ENCODE assay signal across 23 cellular contexts in genomic region chr21:33443174-33443573, GRCh38. TPM values are rescaled to one million over a fixed set of nuclear protein-coding genes. Genes with fewer than 3 reads are reported as not detected.
DNase-seq lines count a peak whose midpoint lies in the region; ATAC-seq, FAIRE-seq and TF ChIP-seq lines count a peak whose summit lies in the region.
"Had no signal": no experiment of that assay in that cellular context is flagged by ENCODE, and none has a peak within 500 bp of the region (broad histone marks: within the 10 kb centered on the region; RNA-seq: fewer than 3 reads in every experiment).

No MANE protein-coding gene starts in this region.

- no peaks in the 10 kb centered on the region for H3K36me3 Mint-ChIP-seq in HFFc6 (ENCODE audit: low read depth)

- TF ChIP-seq CTCF in right atrium auricular region (IDR thresholded peaks at IDR 0.05) (no peak), RWPE1 (conservative IDR thresholded peaks at IDR 0.05; ENCODE audit: low read depth) (no peak), lung (IDR thresholded peaks at IDR 0.05; ENCODE audit: control extremely low read depth, extremely low read depth) (no peak), HFFc6 (IDR thresholded peaks at IDR 0.05) (no peak)

- H3K27me3 Mint-ChIP-seq in HFFc6 (ENCODE audit: insufficient read depth) = no peaks in the 10 kb centered on the region
- H3K27me3 Mint-ChIP-seq: activated CD4-positive, alpha-beta memory T cell treated with anti-CD3 and anti-CD28 coated beads, Interleukin-2, amount 10 ng/mL, durations not matched to agents 7 days and 5 days; naive thymus-derived CD8-positive, alpha-beta T cell had no signal

- H3K9me3 ChIP-seq in right atrium auricular region (no peaks in the 10 kb centered on the region), lung (ENCODE audit: control insufficient read depth in 2 of 2, insufficient read depth in 1 of 2, low read length in 1 of 2) (no peaks in the 10 kb centered on the region)
- H3K9me3 ChIP-seq: SK-N-SH had no signal

- CTCF ChIA-PET in RWPE1 (lab: Yijun Ruan, JAX) = interaction anchor here (1.0 to 1.5 kb wide), 2 partner anchors 82 to 246 kb away, joined by 3 to 7 read pairs; no protein-coding TSS in a partner anchor

- H3K36me3 ChIP-seq in right atrium auricular region (peaks cover 16% of the 10 kb centered on the region), lung (ENCODE audit: control insufficient read depth in 2 of 2, insufficient read depth in 2 of 2, low read length in 2 of 2) (peaks cover 2 to 8% of the 10 kb centered on the region in 2 donors)

- 67 to 82% methylated on average over 3 of the region's 3 CpGs for WGBS in lung, 2 donors

- no peak overlapping the region for H3K4me3 Mint-ChIP-seq in HFFc6
- H3K4me3 Mint-ChIP-seq: activated CD4-positive, alpha-beta memory T cell treated with anti-CD3 and anti-CD28 coated beads, Interleukin-2, amount 10 ng/mL, durations not matched to agents 7 days and 5 days; activated T-helper 1 cell treated with anti-CD3 and anti-CD28 coated beads, Interleukin-12 subunit alpha, Interleukin-12 subunit beta, Interleukin-2, Interleukin-4 antibody, amounts not matched to agents 30 ng/mL and 10 ng/mL and 1 ng/mL, durations not matched to agents 14 hours and 24 hours and 36 hours; naive thymus-derived CD8-positive, alpha-beta T cell had no signal

- no peaks in the 10 kb centered on the region for H3K9me3 Mint-ChIP-seq in HFFc6
- H3K9me3 Mint-ChIP-seq: activated CD4-positive, alpha-beta memory T cell treated with anti-CD3 and anti-CD28 coated beads, Interleukin-2, amount 10 ng/mL, durations not matched to agents 7 days and 5 days; activated T-helper 1 cell treated with anti-CD3 and anti-CD28 coated beads, Interleukin-12 subunit alpha, Interleukin-12 subunit beta, Interleukin-2, Interleukin-4 antibody, amounts not matched to agents 30 ng/mL and 10 ng/mL and 1 ng/mL, durations not matched to agents 14 hours and 24 hours and 36 hours; naive thymus-derived CD8-positive, alpha-beta T cell had no signal

- peak overlapping the region in 1 of 2 donors; percentile 64 for H3K27ac ChIP-seq in right atrium auricular region
- H3K27ac ChIP-seq in RWPE1 = peak overlapping the region; percentile 28; the same call in 1 of the 2 replicates
- no peak overlapping the region for H3K27ac ChIP-seq in lung (ENCODE audit: low read depth in 1 of 2, low read length in 1 of 2)

- POLR2A ChIA-PET in RWPE1 (lab: Yijun Ruan, JAX; ENCODE audit: low non-redundant PET) = no interaction called here

- peaks cover 21% of the 10 kb centered on the region for H3K4me1 Mint-ChIP-seq in HFFc6 (ENCODE audit: low read depth)

- H3K27ac Mint-ChIP-seq in HFFc6 = no peak overlapping the region; the same call in 1 of the 2 replicates
- H3K27ac Mint-ChIP-seq: activated CD4-positive, alpha-beta memory T cell treated with anti-CD3 and anti-CD28 coated beads, Interleukin-2, amount 10 ng/mL, durations not matched to agents 7 days and 5 days; activated T-helper 1 cell treated with anti-CD3 and anti-CD28 coated beads, Interleukin-12 subunit alpha, Interleukin-12 subunit beta, Interleukin-2, Interleukin-4 antibody, amounts not matched to agents 30 ng/mL and 10 ng/mL and 1 ng/mL, durations not matched to agents 14 hours and 24 hours and 36 hours had no signal

- DNase-seq in Right ventricle myocardium superior (no peak), right atrium auricular region (ENCODE audit: low spot score) (no peak), RWPE1 (ENCODE audit: low spot score) (no peak), lung (ENCODE audit: low spot score) (peak; percentile 65), H54 (ENCODE audit: insufficient read length, low spot score) (no peak), HFFc6 (no peak), GM19239 (ENCODE audit: insufficient read length, low spot score) (no peak), foreskin melanocyte (no peak)
- DNase-seq: ACHN; activated CD4-positive, alpha-beta memory T cell treated with anti-CD3 and anti-CD28 coated beads, Interleukin-2, amount 10 ng/mL, durations not matched to agents 7 days and 5 days; effector CD8-positive, alpha-beta T cell; hypothalamus; Kasumi-1; naive thymus-derived CD8-positive, alpha-beta T cell; NCI-H1417 treated with DMSO at 0.1 percent for 48 hours; OCI-M1; SK-N-SH; stimulated activated CD4-positive, alpha-beta T cell treated with anti-CD3 and anti-CD28 coated beads, Interleukin-12 subunit alpha, Interleukin-12 subunit beta, amount 100 ng/mL, for 4 hours; stimulated activated naive CD8-positive, alpha-beta T cell treated with anti-CD3 and anti-CD28 coated beads, Interleukin-15, Interleukin-2, amounts not matched to agents 100 U/mL and 50 U/mL, for 24 hours had no signal

- peaks cover 0 to 26% of the 10 kb centered on the region in 2 donors for H3K4me1 ChIP-seq in right atrium auricular region
- peaks cover 0 to 2% of the 10 kb centered on the region in 2 donors for H3K4me1 ChIP-seq in lung (ENCODE audit: control insufficient read depth in 2 of 2, insufficient read depth in 2 of 2, low read length in 2 of 2)

- ATAC-seq in Right ventricle myocardium superior (ENCODE audit: poor library complexity) = peak; percentile 31
- ATAC-seq in lung (ENCODE audit: insufficient read depth, low FRiP score) = peak; percentile 16
- ATAC-seq: naive thymus-derived CD8-positive, alpha-beta T cell; stimulated activated naive CD8-positive, alpha-beta T cell treated with anti-CD3 and anti-CD28 coated beads, Interleukin-15, Interleukin-2, amounts not matched to agents 100 U/mL and 50 U/mL, for 24 hours had no signal

- H3K4me3 ChIP-seq in right atrium auricular region (no peak overlapping the region), lung (no peak overlapping the region)
- H3K4me3 ChIP-seq: cardiac muscle cell had no signal

- intact Hi-C loops in Right ventricle myocardium superior (cut with DNase I) = loop anchor here (10.0 kb wide), 1 partner anchor 238 kb away; no protein-coding TSS in a partner anchor

- TF ChIP-seq POLR2A in H54 (IDR thresholded peaks at IDR 0.05; ENCODE audit: low read depth, low read length) = no peak

- FAIRE-seq in H54 (lab: Jason Lieb, UNC) (no peak), GM19239 (lab: Jason Lieb, UNC) (no peak)
- FAIRE-seq: GM12892, TTC549 had no signal

- no peaks in the 10 kb centered on the region for H3K27me3 ChIP-seq in right atrium auricular region
- H3K27me3 ChIP-seq in lung (ENCODE audit: control insufficient read depth, insufficient read depth) = no peaks in the 10 kb centered on the region
- H3K27me3 ChIP-seq: cardiac muscle cell had no signal

RNA-seq across cellular contexts. Expression of gene TMEM50B, which starts 36.6 kb away (rescaled TPM):
- total RNA-seq in Right ventricle myocardium superior (33.9 TPM), right atrium auricular region (10 to 100 TPM; 31.1 to 41.0 TPM), lung (10 to 100 TPM; 51.4 to 73.6 TPM)
- polyA plus RNA-seq in lung = 10 to 100 TPM; 35.4 to 45.3 TPM
- 10 to 100 TPM; 22.9 to 30.3 (median 24.5) TPM for total RNA-seq in HFFc6 (2021; fragmentation: NEBNext Ultra II Directional; extraction: Animal tissue kit (Norgen Biotek cat#: 25700))

RNA-seq across cellular contexts. Expression of gene IFNGR2, which starts 40.0 kb away (rescaled TPM):
- total RNA-seq in Right ventricle myocardium superior (34.0 TPM), right atrium auricular region (10 to 100 TPM; 40.2 to 47.3 TPM), lung (10 to 100 TPM; 60.8 to 82.4 TPM)
- polyA plus RNA-seq in lung = 100 to 1,000 TPM in 1 of 2 donors, 10 to 100 TPM in 1; 58.6 to 198 TPM
- total RNA-seq in HFFc6 (2021; fragmentation: NEBNext Ultra II Directional; extraction: Animal tissue kit (Norgen Biotek cat#: 25700)) = 10 to 100 TPM; 51.2 to 68.6 (median 64.2) TPM

RNA-seq across cellular contexts. Expression of gene DNAJC28, which starts 48.3 kb away (rescaled TPM):
- total RNA-seq in Right ventricle myocardium superior (5.7 TPM), right atrium auricular region (1 to 10 TPM; 3.0 to 4.5 TPM), lung (1 to 10 TPM; 1.3 TPM)
- polyA plus RNA-seq in lung = 1 to 10 TPM in 1 of 2 donors, under 1 TPM in 1; 0.74 to 1.6 TPM
- total RNA-seq in HFFc6 (2021; fragmentation: NEBNext Ultra II Directional; extraction: Animal tissue kit (Norgen Biotek cat#: 25700)) = 1 to 10 TPM in 5 of 6 experiments, under 1 TPM in 1; 0.91 to 2.2 (median 1.2) TPM
